7 cellular contexts compared by ENCODE assay signal in the genomic region with DNA sequence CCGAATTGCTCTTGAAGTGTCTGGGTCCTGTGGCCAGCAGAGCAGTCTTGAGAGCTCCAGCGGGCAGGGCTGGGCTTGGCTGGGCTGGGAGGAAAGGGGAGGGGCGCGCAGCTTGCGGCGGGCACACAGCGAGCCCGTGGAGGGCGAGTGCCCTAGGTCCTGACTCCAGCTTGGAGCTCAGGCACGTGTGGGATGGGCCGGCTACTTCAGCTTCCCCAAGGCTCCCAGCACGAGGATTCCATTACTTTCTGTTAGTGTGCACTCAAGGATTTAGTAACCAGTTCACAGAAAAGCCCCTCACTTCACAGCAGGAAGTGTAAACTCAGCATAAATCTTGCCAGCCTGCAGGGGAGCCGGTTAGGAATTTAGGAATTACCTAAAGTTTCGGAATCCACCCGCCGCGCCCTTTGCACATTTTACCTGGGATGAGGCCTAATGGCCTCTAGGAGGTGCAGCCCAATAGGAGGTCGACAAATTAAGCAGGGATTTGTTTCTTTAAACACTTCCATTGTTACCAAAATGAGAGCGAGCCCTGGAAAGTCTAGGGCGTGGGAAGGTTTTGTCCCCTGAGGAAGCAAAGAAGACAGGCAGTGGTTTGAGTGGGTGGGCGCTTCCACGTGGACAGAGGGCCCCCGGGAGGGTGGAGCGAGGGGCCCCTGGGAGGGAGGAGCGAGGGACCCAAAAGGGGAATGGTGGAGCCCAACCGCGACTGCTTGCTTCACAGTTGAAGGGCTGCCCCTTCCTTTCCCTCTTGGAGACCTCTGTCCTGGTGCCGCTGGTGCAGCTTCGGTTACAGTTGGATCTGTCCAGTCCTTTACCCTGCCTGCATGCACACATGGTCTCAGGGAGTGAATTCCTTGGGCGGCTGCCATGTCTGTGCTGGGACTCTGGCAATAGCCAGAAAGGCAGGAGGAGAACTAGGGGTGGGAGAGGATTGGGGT.
DNase-seq lines count a peak whose midpoint lies in the region; ATAC-seq, FAIRE-seq and TF ChIP-seq lines count a peak whose summit lies in the region.

No MANE protein-coding gene starts in this region.

- intact Hi-C loops in HepG2 (cut with micrococcal nuclease; ENCODE audit: unreplicated experiment), result no loop called here

- H3K4me3 ChIP-seq in HepG2 (replicated peaks in 1 of 3; ENCODE audit: insufficient read depth in 1 of 3, low read depth in 2 of 3, low read length in 3 of 3), result no peak overlapping the region
- peak overlapping the region; percentile 26 to 63 for H3K4me3 ChIP-seq in stomach smooth muscle (ENCODE audit: low read length in 2 of 2)

- in situ Hi-C loops in HepG2 (cut with HindIII; ENCODE audit: extremely low pct_ligation_motif_present, low pct_unique_long_range_greater_than_20kb), result no loop called here

- no peak for TF ChIP-seq CTCF in HepG2 (CRISPR knock-in tag; IDR thresholded peaks at IDR 0.05)

- no peak for ATAC-seq in HepG2
- no peak for ATAC-seq in GM18909 (IDR thresholded peaks at IDR 0.05; ENCODE audit: poor library complexity, unreplicated experiment)

- POLR2A ChIA-PET in HepG2 (lab: Yijun Ruan, JAX), result no interaction called here

- H2AFZ ChIP-seq in HepG2 (ENCODE audit: low read length), result no peak overlapping the region

- H3K27me3 ChIP-seq in HepG2 (ENCODE audit: control insufficient read depth in 1 of 2, insufficient read depth in 2 of 2, low read length in 2 of 2) (no peaks in the 10 kb centered on the region; a peak in 2 of 5 replicates), stomach smooth muscle (ENCODE audit: control insufficient read depth in 1 of 2, insufficient read depth in 2 of 2, low read length in 2 of 2) (no peaks in the 10 kb centered on the region)

- no peaks in the 10 kb centered on the region for H4K20me1 ChIP-seq in HepG2 (ENCODE audit: insufficient read depth, low read length)

- FAIRE-seq in HepG2 (lab: Jason Lieb, UNC) (no peak), GM19239 (lab: Jason Lieb, UNC) (no peak)

- H3K9ac ChIP-seq in HepG2 (ENCODE audit: insufficient read depth, low read depth, low read length) (no peak overlapping the region), stomach smooth muscle (ENCODE audit: low read length in 2 of 2) (no peak overlapping the region)

- H3K9me3 ChIP-seq in HepG2 (ENCODE audit: low read length) (no peaks in the 10 kb centered on the region), stomach smooth muscle (ENCODE audit: control insufficient read depth in 2 of 2, low read length in 2 of 2) (no peaks in the 10 kb centered on the region)

- no peaks in the 10 kb centered on the region for H3K36me3 ChIP-seq in HepG2 (replicated peaks in 1 of 2; ENCODE audit: control insufficient read depth in 1 of 2, insufficient read depth in 2 of 2, low read length in 2 of 2)
- H3K36me3 ChIP-seq in stomach smooth muscle (ENCODE audit: control insufficient read depth in 2 of 2, insufficient read depth in 2 of 2, low read length in 2 of 2), result no peaks in the 10 kb centered on the region

- no peak for TF ChIP-seq RAD21 in HepG2 (CRISPR knock-in tag; IDR thresholded peaks at IDR 0.05)

- no peaks in the 10 kb centered on the region for H3K79me2 ChIP-seq in HepG2 (ENCODE audit: insufficient read depth, low read length)

- no peak overlapping the region for H3K4me2 ChIP-seq in HepG2 (ENCODE audit: low read depth, low read length)

- DNase-seq in M059J (ENCODE audit: low read depth), result peak; percentile 51
- DNase-seq in dermis blood vessel endothelial cell, result peak; percentile 69
- no peak for DNase-seq in HepG2 (ENCODE audit: low spot score)
- DNase-seq in GM19239 (ENCODE audit: insufficient read length, low spot score), result no peak
- no peak for DNase-seq in NCI-H2196 treated with DMSO at 0.1 percent for 48 hours (lab: John Stamatoyannopoulos, UW; ENCODE audit: unreplicated experiment)

- TF ChIP-seq POLR2A in HepG2 (IDR thresholded peaks at IDR 0.05; ENCODE audit: insufficient read depth in 1 of 2, low read depth in 2 of 2, low read length in 2 of 2), result no peak

- 55% methylated on average over 15 of the region's 30 CpGs for WGBS in HepG2 (ENCODE audit: low lambda C conversion rate)

- no peak overlapping the region for H3K27ac ChIP-seq in HepG2 (ENCODE audit: extremely low read length, insufficient read depth, low read length)
- no peak overlapping the region for H3K27ac ChIP-seq in stomach smooth muscle (ENCODE audit: low read length)

- no peak for TF ChIP-seq EP300 in HepG2 (IDR thresholded peaks at IDR 0.05; ENCODE audit: low read depth in 2 of 2, low read length in 2 of 2)
- no peak for TF ChIP-seq EP300 in HepG2 (CRISPR knock-in tag; IDR thresholded peaks at IDR 0.05; ENCODE audit: borderline replicate concordance)

- H3K4me1 ChIP-seq in HepG2 (ENCODE audit: insufficient read depth, low read length), result no peaks in the 10 kb centered on the region
- peaks cover 14% of the 10 kb centered on the region for H3K4me1 ChIP-seq in stomach smooth muscle (ENCODE audit: control insufficient read depth, insufficient read depth, low read length)

- BruUV-seq in HepG2 (replicated peaks; lab: Mats Ljungman, UMichigan), result no TSS peak

- CTCF ChIA-PET in HepG2 (lab: Yijun Ruan, JAX; ENCODE audit: low intra/inter-chr PET ratio, low total read pairs), result no interaction called here

TF ChIP-seq in HepG2, 621 proteins besides CTCF, POLR2A, EP300 and RAD21:
- TF ChIP-seq MAFF (IDR thresholded peaks at IDR 0.05; ENCODE audit: low read depth, low read length), result 0 out of 2 replicates have a peak, but pooled peaks have one; percentile 32
- TF ChIP-seq IKZF5 (CRISPR knock-in tag; IDR thresholded peaks at IDR 0.05), result no peak
- peak; percentile 53 to 60; a peak in 3 of 4 replicates for TF ChIP-seq MAFK (conservative IDR thresholded peaks at IDR 0.05 in 1 of 2, IDR thresholded peaks at IDR 0.05 in 1 of 2; ENCODE audit: low read length in 2 of 2)

Comparison
In these comparisons a context has a peak if more than half of its experiments do, and no peak if none do; other contexts are left out.
1. DNase-seq: peak in M059J (single experiment) and dermis blood vessel endothelial cell (single experiment); none in HepG2 (single experiment), GM19239 (single experiment) and NCI-H2196 treated with DMSO at 0.1 percent for 48 hours (single experiment).
2. H3K4me3 ChIP-seq: peak in stomach smooth muscle (2 of 2); none in HepG2 (0 of 3).